10 cellular contexts compared by ENCODE assay signal in genomic region chr14:33986804-33987203, GRCh38. TPM values are rescaled to one million over a fixed set of nuclear protein-coding genes. Genes with fewer than 3 reads are reported as not detected.
DNase-seq lines count a peak whose midpoint lies in the region; ATAC-seq, FAIRE-seq and TF ChIP-seq lines count a peak whose summit lies in the region.
"Had no signal": no experiment of that assay in that cellular context is flagged by ENCODE, and none has a peak within 500 bp of the region (broad histone marks: within the 10 kb centered on the region; RNA-seq: fewer than 3 reads in every experiment).

No MANE protein-coding gene starts in this region.

- DNase-seq in Caki2 (ENCODE audit: low read depth), result peak; percentile 89
- peak; percentile 84 for DNase-seq in LHCN-M2 (ENCODE audit: low read depth)
- peak; percentile 92 for DNase-seq in mammary epithelial cell
- peak; percentile 96 for DNase-seq in mesendoderm
- no peak for DNase-seq in stimulated activated CD4-positive, alpha-beta T cell treated with anti-CD3 and anti-CD28 coated beads, Interleukin-1b, Interleukin-23, amount 100 ng/mL, for 48 hours
- DNase-seq in frontal cortex (ENCODE audit: low spot score in 2 of 2), result no peak
- DNase-seq in GM19239 (ENCODE audit: insufficient read length, low spot score), result no peak
- DNase-seq: left colon, right cardiac atrium had no signal

- H3K9ac ChIP-seq in mammary epithelial cell (ENCODE audit: insufficient read depth, low read length) (no peak overlapping the region), mesendoderm (ENCODE audit: low read length) (no peak overlapping the region)

- H3K79me2 ChIP-seq in mammary epithelial cell (ENCODE audit: insufficient read depth, low read length), result no peaks in the 10 kb centered on the region
- no peaks in the 10 kb centered on the region for H3K79me2 ChIP-seq in mesendoderm (ENCODE audit: control insufficient read depth, insufficient read depth, low read length)

- no peaks in the 10 kb centered on the region for H3K36me3 ChIP-seq in mammary epithelial cell (ENCODE audit: insufficient read depth, low read length)
- H3K36me3 ChIP-seq in mesendoderm (ENCODE audit: control insufficient read depth, insufficient read depth, low read length), result no peaks in the 10 kb centered on the region

- H3K4me2 ChIP-seq in mammary epithelial cell (ENCODE audit: insufficient read depth, low read depth, low read length), result no peak overlapping the region
- no peak overlapping the region for H3K4me2 ChIP-seq in mesendoderm (ENCODE audit: low read length)

- no peaks in the 10 kb centered on the region for H4K20me1 ChIP-seq in mammary epithelial cell (ENCODE audit: insufficient read depth, low read length)

- H3K27ac ChIP-seq in mammary epithelial cell (ENCODE audit: insufficient read depth, low read depth, low read length) (no peak overlapping the region), mesendoderm (ENCODE audit: low read depth, low read length) (no peak overlapping the region)

- no peak overlapping the region for H3K23ac ChIP-seq in mesendoderm (ENCODE audit: low read length)

- in situ Hi-C loops in Caki2 (cut with HindIII; ENCODE audit: low pct_unique_long_range_greater_than_20kb, low sequenced_read_pairs) (no loop called here), mammary epithelial cell (cut with MboI; ENCODE audit: low sequenced_read_pairs in 2 of 2) (no loop called here)

- dilution Hi-C loops in mammary epithelial cell (cut with HindIII; ENCODE audit: low sequenced_read_pairs), result loop anchor here (5.0 kb wide), 1 partner anchor 40 kb away; no protein-coding TSS in a partner anchor

- H3K4ac ChIP-seq in mesendoderm (ENCODE audit: low read depth, low read length), result no peak overlapping the region

- H2AK5ac ChIP-seq in mesendoderm (ENCODE audit: low read length), result no peak overlapping the region

- 47% methylated on average over 5 of the region's 5 CpGs for WGBS in mammary epithelial cell (ENCODE audit: low coverage, missing lambda C conversion rate)
- no CpG with 5 or more reads among the region's 5 CpGs for WGBS in mesendoderm (ENCODE audit: extremely low coverage, insufficient coverage, low lambda C conversion rate)

- H2BK120ac ChIP-seq in mesendoderm (ENCODE audit: low read depth, low read length), result no peak overlapping the region

- H3K9me3 ChIP-seq in mammary epithelial cell (replicated peaks; ENCODE audit: insufficient read depth, low read length), result no peaks in the 10 kb centered on the region

- no peak overlapping the region for H2BK5ac ChIP-seq in mesendoderm (ENCODE audit: low read length)

- H2BK15ac ChIP-seq in mesendoderm (replicated peaks; ENCODE audit: low read depth), result no peak overlapping the region

- H3K4me1 ChIP-seq in mammary epithelial cell (ENCODE audit: insufficient read depth, low read length) (peaks cover 18% of the 10 kb centered on the region), mesendoderm (ENCODE audit: control insufficient read depth, low read depth, low read length) (peaks cover 3% of the 10 kb centered on the region)

- FAIRE-seq in frontal cortex (lab: Jason Lieb, UNC), result no peak
- FAIRE-seq in GM19239 (lab: Jason Lieb, UNC), result no peak

- no peaks in the 10 kb centered on the region for H3K79me1 ChIP-seq in mesendoderm (ENCODE audit: low read length)

- BruUV-seq in mammary epithelial cell (replicated peaks; lab: Mats Ljungman, UMichigan), result no TSS peak

- H4K5ac ChIP-seq in mesendoderm (ENCODE audit: low read length), result no peak overlapping the region

- no peak overlapping the region for H2AFZ ChIP-seq in mammary epithelial cell (ENCODE audit: low read depth, low read length)

- ATAC-seq in HG03460 (IDR thresholded peaks at IDR 0.05; ENCODE audit: unreplicated experiment), result no peak
- ATAC-seq: left colon had no signal

- intact Hi-C loops in mammary epithelial cell (cut with micrococcal nuclease), result no loop called here

- CTCF ChIA-PET in mammary epithelial cell (lab: Charles Lee; ENCODE audit: low non-redundant PET), result interaction anchor here (0.5 kb wide), 1 partner anchor 134 kb away, joined by 13 read pairs; no protein-coding TSS in a partner anchor

- no peak overlapping the region for H4K8ac ChIP-seq in mesendoderm (ENCODE audit: low read depth, low read length)

- H3K56ac ChIP-seq in mesendoderm (ENCODE audit: low read length), result no peak overlapping the region

- H3K27me3 ChIP-seq in mammary epithelial cell (ENCODE audit: insufficient read depth, low read length), result no peaks in the 10 kb centered on the region
- no peaks in the 10 kb centered on the region for H3K27me3 ChIP-seq in mesendoderm (ENCODE audit: insufficient read depth, low read length, poor library complexity)

- H3K4me3 ChIP-seq in mammary epithelial cell (replicated peaks in 1 of 3; ENCODE audit: insufficient read depth in 1 of 3, low read depth in 2 of 3, low read length in 3 of 3) (no peak overlapping the region), mesendoderm (ENCODE audit: low read length) (no peak overlapping the region)

- H3K18ac ChIP-seq in mesendoderm (ENCODE audit: low read length), result no peak overlapping the region

- no peak for TF ChIP-seq CTCF in mammary epithelial cell (conservative IDR thresholded peaks at IDR 0.05 in 1 of 2, IDR thresholded peaks at IDR 0.05 in 1 of 2; ENCODE audit: extremely low read depth in 1 of 2, insufficient read depth in 1 of 2, low read depth in 1 of 2, low read length in 2 of 2)

RNA-seq across cellular contexts. Expression of gene EGLN3, which starts 35.9 kb away (rescaled TPM):
- 79.5 and 82.0 TPM in 2 replicates for total RNA-seq in Caki2 (2014; rRNA removed; shearing (Covaris generic); ENCODE audit: low replicate concordance)
- total RNA-seq in LHCN-M2 (2014; rRNA removed) (1.5 and 2.9 TPM in 2 replicates), mammary epithelial cell (1 to 10 TPM; 8.3 to 9.0 TPM), frontal cortex (9.0 TPM)
- polyA plus RNA-seq in LHCN-M2 (2012), result 2.4 TPM
- polyA plus RNA-seq in mammary epithelial cell, result 8.0 TPM
- polyA minus RNA-seq in mammary epithelial cell, result 26.3 TPM
- polyA plus RNA-seq in mesendoderm (2013, experiment 1 of 2), result 24.2 TPM
- 24.5 TPM for polyA plus RNA-seq in mesendoderm (2013, experiment 2 of 2)

Comparison
In these comparisons a context has a peak if more than half of its experiments do, and no peak if none do; other contexts are left out.
1. DNase-seq: peak in Caki2 (single experiment), LHCN-M2 (single experiment), mammary epithelial cell (single experiment) and mesendoderm (single experiment); none in stimulated activated CD4-positive, alpha-beta T cell treated with anti-CD3 and anti-CD28 coated beads, Interleukin-1b, Interleukin-23, amount 100 ng/mL, for 48 hours (single experiment), frontal cortex (0 of 2) and GM19239 (single experiment).